In genomic region chr2:102841107-102841840, GRCh38 we compare ENCODE assay signal across 8 cellular contexts.
DNase-seq lines count a peak whose midpoint lies in the region; ATAC-seq and TF ChIP-seq lines count a peak whose summit lies in the region.

No MANE protein-coding gene starts in this region.

- 42% methylated on average over 19 of the region's 19 CpGs for WGBS in body of pancreas, 2 donors

- H3K9me3 ChIP-seq in body of pancreas = no peaks in the 10 kb centered on the region

- DNase-seq in COLO668 (lab: John Stamatoyannopoulos, UW; ENCODE audit: unreplicated experiment) = peak; percentile 59
- peak; percentile 9 for DNase-seq in NOMO-1 treated with dmso at 0.1 percent for 144 hours (lab: John Stamatoyannopoulos, UW; ENCODE audit: unreplicated experiment)
- peak; percentile 48 to 70 (median 62) for DNase-seq in body of pancreas
- DNase-seq in islet precursor cell = peak; percentile 86
- peak; percentile 9 for DNase-seq in stimulated activated CD4-positive, alpha-beta T cell treated with anti-CD3 and anti-CD28 coated beads, Interleukin-4, amount 100 ng/mL, for 1 hour
- DNase-seq in NK-92 (lab: John Stamatoyannopoulos, UW; ENCODE audit: unreplicated experiment) = no peak

- no peak for TF ChIP-seq POLR2A in body of pancreas (IDR thresholded peaks at IDR 0.05)

- H3K4me3 ChIP-seq in body of pancreas = no peak overlapping the region

- no peak overlapping the region for H3K27ac ChIP-seq in body of pancreas

- intact Hi-C loops in body of pancreas (cut with DNase I) = no loop called here

- no peaks in the 10 kb centered on the region for H3K36me3 ChIP-seq in body of pancreas (replicated peaks in 1 of 2; ENCODE audit: insufficient read depth in 1 of 2, low read depth in 2 of 2)

- no peaks in the 10 kb centered on the region for H3K27me3 ChIP-seq in body of pancreas

- no peaks in the 10 kb centered on the region for H3K4me1 ChIP-seq in body of pancreas

- TF ChIP-seq CTCF in body of pancreas (IDR thresholded peaks at IDR 0.05) = peak in 6 of 7 experiments; percentile 39 to 48 (median 45)

- ATAC-seq in GM18909 (IDR thresholded peaks at IDR 0.05; ENCODE audit: poor library complexity, unreplicated experiment) (peak; percentile 72), HG03439 (IDR thresholded peaks at IDR 0.05; ENCODE audit: unreplicated experiment) (peak; percentile 59), body of pancreas (peak; percentile 83)
